12 cellular contexts compared by ENCODE assay signal in genomic region chr19:6500837-6501739, GRCh38. TPM values are rescaled to one million over a fixed set of nuclear protein-coding genes. Genes with fewer than 3 reads are reported as not detected.
DNase-seq lines count a peak whose midpoint lies in the region; ATAC-seq, FAIRE-seq and TF ChIP-seq lines count a peak whose summit lies in the region.
"Had no signal": no experiment of that assay in that cellular context is flagged by ENCODE, and none has a peak within 500 bp of the region (broad histone marks: within the 10 kb centered on the region; RNA-seq: fewer than 3 reads in every experiment).

No MANE protein-coding gene starts in this region.

- no peak overlapping the region for H2BK12ac ChIP-seq in mesenchymal stem cell (ENCODE audit: low read length in 2 of 2)

- H3K4me2 ChIP-seq in A549 (peak overlapping the region; percentile 98), mesenchymal stem cell (ENCODE audit: low read length, poor library complexity, severe bottlenecking) (peak overlapping the region; percentile 97)

- no peak overlapping the region for H2BK5ac ChIP-seq in mesenchymal stem cell (ENCODE audit: low read depth, low read length, poor library complexity, severe bottlenecking)

- H3K23ac ChIP-seq in mesenchymal stem cell (ENCODE audit: low read length in 2 of 2), result no peak overlapping the region

- no peak overlapping the region for H4K91ac ChIP-seq in mesenchymal stem cell (ENCODE audit: low read length)

- no peaks in the 10 kb centered on the region for H3K9me3 ChIP-seq in A549
- no peaks in the 10 kb centered on the region for H3K9me3 ChIP-seq in adrenal gland (replicated peaks in 1 of 3)
- H3K9me3 ChIP-seq in mesenchymal stem cell (ENCODE audit: control insufficient read depth, low read length), result no peaks in the 10 kb centered on the region

- ATAC-seq in A549, result no peak

- H3K27ac ChIP-seq in A549 (peak overlapping the region in 1 of 2 experiments; percentile 94; a peak in 4 of 6 replicates), adrenal gland (peak overlapping the region in 3 of 5 donors; percentile 74 to 79 (median 76)), mesenchymal stem cell (ENCODE audit: low read length, poor library complexity, severe bottlenecking) (no peak overlapping the region)

- FAIRE-seq in A549 (lab: Jason Lieb, UNC), result no peak
- FAIRE-seq in GM12891 (lab: Jason Lieb, UNC), result peak; percentile 43
- FAIRE-seq: frontal cortex had no signal

- H3K14ac ChIP-seq in mesenchymal stem cell (ENCODE audit: low read length in 2 of 2), result no peak overlapping the region

- TF ChIP-seq POLR2A in A549 (IDR thresholded peaks at IDR 0.05; ENCODE audit: low read length), result no peak
- no peak for TF ChIP-seq POLR2A in GM12891 (IDR thresholded peaks at IDR 0.05; ENCODE audit: low read depth, low read length)
- no peak for TF ChIP-seq POLR2A in adrenal gland (IDR thresholded peaks at IDR 0.05)

- H2AFZ ChIP-seq in mesenchymal stem cell (ENCODE audit: low read depth, low read length), result no peak overlapping the region

- H3K9ac ChIP-seq in mesenchymal stem cell (ENCODE audit: low read length), result no peak overlapping the region

- CTCF ChIA-PET in A549 (lab: Yijun Ruan, JAX), result interaction anchor here (0.6 to 2.0 kb wide), 4 partner anchors 16 to 51 kb away, joined by 3 to 8 read pairs (median 3); partner anchors contain the start of gene DENND1C

- H3K4ac ChIP-seq in mesenchymal stem cell (ENCODE audit: low read depth in 1 of 2, low read length in 2 of 2), result no peak overlapping the region

- POLR2A ChIA-PET in A549 (lab: Yijun Ruan, JAX), result interaction anchor here (0.6 kb wide), 1 partner anchor 10 kb away, joined by 4 read pairs; no protein-coding TSS in a partner anchor

- H3K27me3 ChIP-seq in adrenal gland (no peaks in the 10 kb centered on the region), mesenchymal stem cell (ENCODE audit: control insufficient read depth in 1 of 2, insufficient read depth in 1 of 2, low read length in 2 of 2) (peaks cover 35 to 55% of the 10 kb centered on the region in 2 experiments)

- TF ChIP-seq CTCF in A549 (IDR thresholded peaks at IDR 0.05) (no peak), adrenal gland (IDR thresholded peaks at IDR 0.05) (no peak)

- no peak overlapping the region for H4K8ac ChIP-seq in mesenchymal stem cell (ENCODE audit: low read length)

- intact Hi-C loops in adrenal gland (cut with DNase I), result no loop called here

- H3K4me1 ChIP-seq in A549, result peaks cover 5% of the 10 kb centered on the region; the same call in 2 of the 3 replicates
- peaks cover 17 to 41% of the 10 kb centered on the region in 2 donors for H3K4me1 ChIP-seq in adrenal gland (replicated peaks in 1 of 2)
- peaks cover 17% of the 10 kb centered on the region for H3K4me1 ChIP-seq in mesenchymal stem cell (ENCODE audit: control insufficient read depth, insufficient read depth, low read depth, low read length)

- H3K4me3 ChIP-seq in A549 (peak overlapping the region; percentile 81), adrenal gland (peak overlapping the region in 3 of 4 donors; percentile 22 to 62 (median 59)), mesenchymal stem cell (ENCODE audit: insufficient read depth in 1 of 2, low read depth in 1 of 2, low read length in 2 of 2) (peak overlapping the region in 1 of 2 experiments; percentile 71)

- DNase-seq in A549 (ENCODE audit: low read depth in 1 of 2, low spot score in 1 of 2), result no peak
- no peak for DNase-seq in GM12891 (ENCODE audit: insufficient read length, low spot score)
- no peak for DNase-seq in adrenal gland
- no peak for DNase-seq in mesenchymal stem cell
- DNase-seq in stimulated activated CD4-positive, alpha-beta T cell treated with anti-CD3 and anti-CD28 coated beads, Interleukin-4, amount 100 ng/mL, for 1 hour, result no peak
- no peak for DNase-seq in COLO668 (lab: John Stamatoyannopoulos, UW; ENCODE audit: unreplicated experiment)
- DNase-seq in NCI-H446 (lab: John Stamatoyannopoulos, UW), result no peak
- no peak for DNase-seq in stimulated activated CD4-positive, alpha-beta T cell treated with anti-CD3 and anti-CD28 coated beads, Interleukin-4, amount 100 ng/mL, for 4 hours
- DNase-seq: NCI-H446 treated with DMSO at 0.1 percent for 48 hours, T1000 had no signal

- no peak overlapping the region for H3K18ac ChIP-seq in mesenchymal stem cell (ENCODE audit: low read depth in 1 of 2, low read length in 2 of 2)

- TF ChIP-seq RAD21 in A549 (conservative IDR thresholded peaks at IDR 0.05 in 1 of 2, IDR thresholded peaks at IDR 0.05 in 1 of 2), result no peak

- no peak overlapping the region for H2BK15ac ChIP-seq in mesenchymal stem cell (ENCODE audit: low read depth, poor library complexity, severe bottlenecking)

- H2AK5ac ChIP-seq in mesenchymal stem cell (ENCODE audit: low read length, severe bottlenecking), result no peak overlapping the region

- H3K79me1 ChIP-seq in mesenchymal stem cell (replicated peaks; ENCODE audit: low read length, poor library complexity, severe bottlenecking), result no peaks in the 10 kb centered on the region

- WGBS in A549 (ENCODE audit: missing lambda C conversion rate), result 89% methylated on average over 16 of the region's 24 CpGs
- 14 to 50% (median 31%) methylated on average over 12 to 24 of the region's 24 CpGs for WGBS in adrenal gland, 4 donors
- WGBS in mesenchymal stem cell, result 60% methylated on average over 18 of the region's 24 CpGs

- no peaks in the 10 kb centered on the region for H3K36me3 ChIP-seq in adrenal gland (replicated peaks in 1 of 2)
- H3K36me3 ChIP-seq in mesenchymal stem cell (ENCODE audit: control insufficient read depth in 1 of 2, insufficient read depth in 2 of 2, low read depth in 1 of 2, low read length in 2 of 2), result peaks cover 0 to 3% of the 10 kb centered on the region in 2 experiments

- TF ChIP-seq EP300 in A549 (IDR thresholded peaks at IDR 0.05), result no peak

- H2BK120ac ChIP-seq in mesenchymal stem cell (ENCODE audit: low read depth, low read length), result no peak overlapping the region

TF ChIP-seq in A549, 52 proteins besides CTCF, POLR2A, EP300 and RAD21 (continues in another document):
- no peak for TF ChIP-seq KDM5A (IDR thresholded peaks at IDR 0.05)

TF ChIP-seq in GM12891, 5 proteins besides CTCF, POLR2A, EP300 and RAD21 (continues in another document):
- no peak for TF ChIP-seq POLR2AphosphoS5 (IDR thresholded peaks at IDR 0.05; ENCODE audit: low read depth, low read length)

RNA-seq across cellular contexts. Expression of gene TUBB4A, which starts 1.0 kb away (rescaled TPM):
- polyA plus RNA-seq in A549 (2011; rRNA removed) (2.2 and 2.5 TPM in 2 replicates), A549 (2017; fragmentation: RNase III; extraction: RNeasy Plus Mini Kit Qiagen cat#74134 plus additional on column Dnase treatment) (15.4 to 17.6 TPM (median 17.5 TPM) in 3 replicates), adrenal gland (100 to 1,000 TPM in 1 of 3 donors, 10 to 100 TPM in 2; 50.4 to 560 (median 63.1) TPM)
- 10.5 and 13.2 TPM in 2 replicates for polyA plus RNA-seq in A549 (2012; cell fraction: cytosol; rRNA removed)
- polyA plus RNA-seq in A549 (2012; cell fraction: nucleus; rRNA removed), result 9.8 and 12.8 TPM in 2 replicates
- polyA minus RNA-seq in A549 (2011; rRNA and poly(A)+ RNA removed), result 7.2 and 19.0 TPM in 2 replicates
- polyA plus RNA-seq in GM12891 (2012; ENCODE audit: low read depth, missing spikeins), result 8.6 TPM
- 100 to 1,000 TPM in 6 of 8 donors, 10 to 100 TPM in 2; 60.1 to 752 (median 192) TPM for total RNA-seq in adrenal gland
- not detected for polyA plus RNA-seq in mesenchymal stem cell (2013, experiment 1 of 2)
- 0.01 TPM for polyA plus RNA-seq in mesenchymal stem cell (2013, experiment 2 of 2)
- total RNA-seq: myocyte had no signal

RNA-seq across cellular contexts. Expression of gene DENND1C, which starts 19.5 kb away (rescaled TPM):
- 0.26 and 0.30 TPM in 2 replicates for polyA plus RNA-seq in A549 (2011; rRNA removed)
- polyA plus RNA-seq in A549 (2012; cell fraction: cytosol; rRNA removed), result 0.26 and 0.35 TPM in 2 replicates
- polyA plus RNA-seq in A549 (2012; cell fraction: nucleus; rRNA removed), result 0.20 and 0.35 TPM in 2 replicates
- 0.22 to 0.32 TPM (median 0.28 TPM) in 3 replicates for polyA plus RNA-seq in A549 (2017; fragmentation: RNase III; extraction: RNeasy Plus Mini Kit Qiagen cat#74134 plus additional on column Dnase treatment)
- polyA minus RNA-seq in A549 (2011; rRNA and poly(A)+ RNA removed), result 0.24 TPM in 1 of 2 replicates, not detected in the other
- polyA plus RNA-seq in GM12891 (2012; ENCODE audit: low read depth, missing spikeins), result 44.4 TPM
- total RNA-seq in adrenal gland, result 1 to 10 TPM in 7 of 8 donors, under 1 TPM in 1; 0.66 to 7.6 (median 4.4) TPM
- 10 to 100 TPM in 1 of 3 donors, 1 to 10 TPM in 2; 1.4 to 12.1 (median 6.6) TPM for polyA plus RNA-seq in adrenal gland
- polyA plus RNA-seq in mesenchymal stem cell (2013, experiment 1 of 2), result 0.03 TPM
- 0.04 TPM for polyA plus RNA-seq in mesenchymal stem cell (2013, experiment 2 of 2)
- total RNA-seq: frontal cortex, myocyte had no signal

RNA-seq across cellular contexts. Expression of gene TNFSF9, which starts 29.7 kb away (rescaled TPM):
- polyA plus RNA-seq in A549 (2011; rRNA removed) (5.4 and 6.3 TPM in 2 replicates), A549 (2017; fragmentation: RNase III; extraction: RNeasy Plus Mini Kit Qiagen cat#74134 plus additional on column Dnase treatment) (11.1 to 16.7 TPM (median 15.9 TPM) in 3 replicates), adrenal gland (under 1 TPM; 0.16 to 0.40 (median 0.32) TPM)
- polyA plus RNA-seq in A549 (2012; cell fraction: cytosol; rRNA removed), result 7.6 and 11.7 TPM in 2 replicates
- 10.4 and 15.2 TPM in 2 replicates for polyA plus RNA-seq in A549 (2012; cell fraction: nucleus; rRNA removed)
- 1.9 and 2.6 TPM in 2 replicates for polyA minus RNA-seq in A549 (2011; rRNA and poly(A)+ RNA removed)
- 64.1 TPM for polyA plus RNA-seq in GM12891 (2012; ENCODE audit: low read depth, missing spikeins)
- total RNA-seq in adrenal gland, result 1 to 10 TPM in 3 of 8 donors, under 1 TPM in 4, not detected in 1; 0.50 to 1.6 (median 0.75) TPM
- 3.2 TPM for polyA plus RNA-seq in mesenchymal stem cell (2013, experiment 1 of 2)
- polyA plus RNA-seq in mesenchymal stem cell (2013, experiment 2 of 2), result 3.4 TPM

RNA-seq across cellular contexts. Expression of gene CRB3, which starts 37.0 kb away (rescaled TPM):
- 1.9 TPM in 2 replicates for polyA plus RNA-seq in A549 (2011; rRNA removed)
- 5.1 and 7.9 TPM in 2 replicates for polyA plus RNA-seq in A549 (2012; cell fraction: cytosol; rRNA removed)
- 3.7 and 5.7 TPM in 2 replicates for polyA plus RNA-seq in A549 (2012; cell fraction: nucleus; rRNA removed)
- 4.2 to 5.7 TPM (median 4.5 TPM) in 3 replicates for polyA plus RNA-seq in A549 (2017; fragmentation: RNase III; extraction: RNeasy Plus Mini Kit Qiagen cat#74134 plus additional on column Dnase treatment)
- 0.79 and 1.2 TPM in 2 replicates for polyA minus RNA-seq in A549 (2011; rRNA and poly(A)+ RNA removed)
- polyA plus RNA-seq in GM12891 (2012; ENCODE audit: low read depth, missing spikeins), result 0.86 TPM
- under 1 TPM in 4 of 8 donors, not detected in 4; 0.58 to 0.95 (median 0.77) TPM for total RNA-seq in adrenal gland
- 1 to 10 TPM in 1 of 3 donors, under 1 TPM in 1, not detected in 1; 0.51 to 1.4 TPM for polyA plus RNA-seq in adrenal gland
- not detected for polyA plus RNA-seq in mesenchymal stem cell (2013, experiment 1 of 2)
- not detected for polyA plus RNA-seq in mesenchymal stem cell (2013, experiment 2 of 2)
- total RNA-seq: myocyte had no signal

RNA-seq across cellular contexts. Expression of gene SLC25A23, which starts 41.5 kb away (rescaled TPM):
- 3.3 and 7.3 TPM in 2 replicates for polyA plus RNA-seq in A549 (2011; rRNA removed)
- polyA plus RNA-seq in A549 (2012; cell fraction: cytosol; rRNA removed), result 6.0 and 7.7 TPM in 2 replicates
- polyA plus RNA-seq in A549 (2012; cell fraction: nucleus; rRNA removed), result 8.3 and 9.4 TPM in 2 replicates
- 15.5 to 18.6 TPM (median 18.2 TPM) in 3 replicates for polyA plus RNA-seq in A549 (2017; fragmentation: RNase III; extraction: RNeasy Plus Mini Kit Qiagen cat#74134 plus additional on column Dnase treatment)
- 6.6 and 14.3 TPM in 2 replicates for polyA minus RNA-seq in A549 (2011; rRNA and poly(A)+ RNA removed)
- polyA plus RNA-seq in GM12891 (2012; ENCODE audit: low read depth, missing spikeins), result 34.7 TPM
- total RNA-seq in adrenal gland, result 100 to 1,000 TPM in 3 of 8 donors, 10 to 100 TPM in 5; 41.7 to 189 (median 81.2) TPM
- 10 to 100 TPM; 43.2 to 54.7 (median 49.3) TPM for polyA plus RNA-seq in adrenal gland
- polyA plus RNA-seq in mesenchymal stem cell (2013, experiment 1 of 2), result 60.2 TPM
- polyA plus RNA-seq in mesenchymal stem cell (2013, experiment 2 of 2), result 59.0 TPM

Comparison
In these comparisons a context has a peak if more than half of its experiments do, and no peak if none do; other contexts are left out.
1. RNA of gene TNFSF9, which starts 29.7 kb away (polyA plus RNA-seq): 5.4 to 16.7 TPM in A549; 0.16 to 0.40 TPM in adrenal gland; every median in the first group is over 4 times any median in the second.